ENCODE assay signal across 8 cellular contexts in genomic region chr17:40326014-40326831, GRCh38. TPM values are rescaled to one million over a fixed set of nuclear protein-coding genes. Genes with fewer than 3 reads are reported as not detected.
DNase-seq lines count a peak whose midpoint lies in the region; ATAC-seq and TF ChIP-seq lines count a peak whose summit lies in the region.

No MANE protein-coding gene starts in this region.

- H3K4me1 Mint-ChIP-seq in activated T-cell treated with anti-CD3 and anti-CD28 coated beads, Interleukin-2, amount 50 U/mL, for 4 hours (ENCODE audit: low read depth): peaks cover 85% of the 10 kb centered on the region

- no peak for TF ChIP-seq POLR2A in transverse colon (IDR thresholded peaks at IDR 0.05)

- 39 to 40% methylated on average over 1 to 17 of the region's 17 CpGs for WGBS in transverse colon (ENCODE audit: low coverage in 1 of 2), 2 donors

- no peak for TF ChIP-seq EP300 in transverse colon (IDR thresholded peaks at IDR 0.05; ENCODE audit: low read depth)

- peak; percentile 10 to 17 for ATAC-seq in activated CD4-positive, CD25-positive, alpha-beta regulatory T cell treated with anti-CD3 and anti-CD28 coated beads, Interleukin-2, amount 50 U/mL, for 24 hours
- peak; percentile 12 to 14 for ATAC-seq in activated T-cell treated with anti-CD3 and anti-CD28 coated beads, Interleukin-2, amount 50 U/mL, for 4 hours
- ATAC-seq in left colon (peak; percentile 19), HG03469 (IDR thresholded peaks at IDR 0.05; ENCODE audit: unreplicated experiment) (no peak), HG02884 (IDR thresholded peaks at IDR 0.05; ENCODE audit: unreplicated experiment) (no peak)

- H3K4me1 ChIP-seq in transverse colon: peaks cover 79 to 98% (median 92%) of the 10 kb centered on the region in 4 donors

- H3K36me3 ChIP-seq in transverse colon: no peaks in the 10 kb centered on the region

- H3K36me3 Mint-ChIP-seq in activated T-cell treated with anti-CD3 and anti-CD28 coated beads, Interleukin-2, amount 50 U/mL, for 4 hours (ENCODE audit: insufficient read depth): peaks cover 9% of the 10 kb centered on the region

- peak overlapping the region; percentile 82 for H3K4me3 Mint-ChIP-seq in activated T-cell treated with anti-CD3 and anti-CD28 coated beads, Interleukin-2, amount 50 U/mL, for 4 hours

- in situ Hi-C loops in transverse colon (cut with MboI; ENCODE audit: low pct_ligation_motif_present in 1 of 4, low pct_unique_long_range_greater_than_20kb in 1 of 4, low sequenced_read_pairs in 3 of 4): no loop called here

- no peaks in the 10 kb centered on the region for H3K9me3 Mint-ChIP-seq in activated T-cell treated with anti-CD3 and anti-CD28 coated beads, Interleukin-2, amount 50 U/mL, for 4 hours

- intact Hi-C loops in left colon (cut with DNase I, micrococcal nuclease) (no loop called here), transverse colon (cut with DNase I; ENCODE audit: low total_unique reads) (no loop called here)

- H3K4me3 ChIP-seq in transverse colon: no peak overlapping the region

- H3K27me3 Mint-ChIP-seq in activated T-cell treated with anti-CD3 and anti-CD28 coated beads, Interleukin-2, amount 50 U/mL, for 4 hours (ENCODE audit: low read depth): no peaks in the 10 kb centered on the region

- peak overlapping the region; percentile 91 to 96 (median 92) for H3K27ac ChIP-seq in transverse colon

- no peaks in the 10 kb centered on the region for H3K27me3 ChIP-seq in transverse colon

- H3K9me3 ChIP-seq in transverse colon: no peaks in the 10 kb centered on the region

- no peak for DNase-seq in activated CD4-positive, CD25-positive, alpha-beta regulatory T cell treated with anti-CD3 and anti-CD28 coated beads, Interleukin-2, amount 50 U/mL, for 72 hours
- DNase-seq in activated T-cell treated with anti-CD3 and anti-CD28 coated beads, Interleukin-2, amount 50 U/mL, for 4 hours: peak; percentile 34
- DNase-seq in left colon: peak; percentile 26 to 49
- DNase-seq in transverse colon: peak; percentile 55
- DNase-seq in MV-4-11 (lab: John Stamatoyannopoulos, UW): no peak

- no peak for TF ChIP-seq CTCF in transverse colon (IDR thresholded peaks at IDR 0.05)

RNA-seq across cellular contexts. Expression of gene RARA, which starts 17.2 kb away (rescaled TPM):
- total RNA-seq in activated T-cell treated with anti-CD3 and anti-CD28 coated beads, Interleukin-2, amount 50 U/mL, for 4 hours: 10 to 100 TPM; 46.5 to 61.9 (median 48.7) TPM
- 10 to 100 TPM; 37.2 to 56.4 TPM for total RNA-seq in left colon
- 100 to 1,000 TPM in 1 of 4 donors, 10 to 100 TPM in 3; 23.5 to 110 (median 49.1) TPM for total RNA-seq in transverse colon

RNA-seq across cellular contexts. Expression of gene GJD3, which starts 38.3 kb away (rescaled TPM):
- total RNA-seq in activated T-cell treated with anti-CD3 and anti-CD28 coated beads, Interleukin-2, amount 50 U/mL, for 4 hours: not detected
- under 1 TPM; 0.34 to 0.81 TPM for total RNA-seq in left colon
- total RNA-seq in transverse colon: not detected

RNA-seq across cellular contexts. Expression of gene CDC6, which starts 38.5 kb away (rescaled TPM):
- 10 to 100 TPM; 67.3 to 94.0 (median 83.6) TPM for total RNA-seq in activated T-cell treated with anti-CD3 and anti-CD28 coated beads, Interleukin-2, amount 50 U/mL, for 4 hours
- total RNA-seq in left colon (1 to 10 TPM; 5.5 to 9.0 TPM), transverse colon (1 to 10 TPM in 3 of 4 donors, not detected in 1; 1.6 to 3.2 (median 2.4) TPM)

Comparison
In these comparisons a context has a peak if more than half of its experiments do, and no peak if none do; other contexts are left out.
1. ATAC-seq: peak in activated CD4-positive, CD25-positive, alpha-beta regulatory T cell treated with anti-CD3 and anti-CD28 coated beads, Interleukin-2, amount 50 U/mL, for 24 hours (2 of 2), activated T-cell treated with anti-CD3 and anti-CD28 coated beads, Interleukin-2, amount 50 U/mL, for 4 hours (2 of 2) and left colon (single experiment); none in HG03469 (single experiment) and HG02884 (single experiment).
2. DNase-seq: peak in activated T-cell treated with anti-CD3 and anti-CD28 coated beads, Interleukin-2, amount 50 U/mL, for 4 hours (single experiment), left colon (2 of 2) and transverse colon (single experiment); none in activated CD4-positive, CD25-positive, alpha-beta regulatory T cell treated with anti-CD3 and anti-CD28 coated beads, Interleukin-2, amount 50 U/mL, for 72 hours (single experiment) and MV-4-11 (single experiment).
3. RNA of gene CDC6, which starts 38.5 kb away (total RNA-seq): 67.3 to 94.0 TPM in activated T-cell treated with anti-CD3 and anti-CD28 coated beads, Interleukin-2, amount 50 U/mL, for 4 hours; 5.5 to 9.0 TPM in left colon and 1.6 to 3.2 TPM in transverse colon; every median in the first group is over 4 times any median in the second.